Comparison of ENCODE assay signal across 21 cellular contexts in the genomic region with DNA sequence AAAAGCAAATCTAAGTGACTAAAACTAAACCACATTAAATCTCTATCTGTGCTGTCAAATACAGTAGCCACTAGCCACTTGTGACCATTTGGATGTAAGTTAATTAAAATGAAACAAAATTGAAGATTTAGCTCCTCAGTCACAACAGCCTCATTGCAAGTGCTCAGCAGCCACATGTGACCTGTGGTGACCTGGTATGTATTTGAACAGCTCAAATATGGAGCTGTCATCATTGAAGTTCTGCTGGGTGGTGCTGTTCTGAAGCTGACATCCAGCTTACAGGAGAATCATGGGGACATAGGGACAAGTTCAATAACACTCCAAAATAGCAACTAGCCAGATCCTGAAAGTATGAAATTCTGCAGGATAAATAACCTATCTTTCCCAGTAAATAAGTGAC. TPM values are rescaled to one million over a fixed set of nuclear protein-coding genes. Genes with fewer than 3 reads are reported as not detected.
DNase-seq lines count a peak whose midpoint lies in the region; ATAC-seq, FAIRE-seq and TF ChIP-seq lines count a peak whose summit lies in the region.
"Had no signal": no experiment of that assay in that cellular context is flagged by ENCODE, and none has a peak within 500 bp of the region (broad histone marks: within the 10 kb centered on the region; RNA-seq: fewer than 3 reads in every experiment).

No MANE protein-coding gene starts in this region.

- H3K4me3 ChIP-seq in HepG2 (replicated peaks in 1 of 3; ENCODE audit: insufficient read depth in 1 of 3, low read depth in 2 of 3, low read length in 3 of 3): no peak overlapping the region
- no peak overlapping the region for H3K4me3 ChIP-seq in right lobe of liver
- no peak overlapping the region for H3K4me3 ChIP-seq in K562
- H3K4me3 ChIP-seq: BLaER1 had no signal

- H3K36me3 ChIP-seq in HepG2 (replicated peaks in 1 of 2; ENCODE audit: control insufficient read depth in 1 of 2, insufficient read depth in 2 of 2, low read length in 2 of 2) (no peaks in the 10 kb centered on the region), right lobe of liver (no peaks in the 10 kb centered on the region), K562 (ENCODE audit: control insufficient read depth, insufficient read depth, low read length) (no peaks in the 10 kb centered on the region)
- H3K36me3 ChIP-seq: BLaER1 had no signal

- H3K9me1 ChIP-seq in K562 (ENCODE audit: control insufficient read depth, insufficient read depth, low read length): no peaks in the 10 kb centered on the region

- H3K27me3 ChIP-seq in HepG2 (ENCODE audit: control insufficient read depth in 1 of 2, insufficient read depth in 2 of 2, low read length in 2 of 2) (no peaks in the 10 kb centered on the region), right lobe of liver (no peaks in the 10 kb centered on the region), K562 (ENCODE audit: control insufficient read depth in 2 of 2, insufficient read depth in 2 of 2, low read length in 2 of 2) (peaks cover 6 to 29% of the 10 kb centered on the region in 2 experiments; a peak in 4 of 5 replicates)
- H3K27me3 ChIP-seq: BLaER1 had no signal

- ATAC-seq in HepG2: 0 out of 3 replicates have a peak, but pooled peaks have one; percentile 13
- no peak for ATAC-seq in right lobe of liver
- no peak for ATAC-seq in K562
- ATAC-seq in stimulated activated effector memory CD8-positive, alpha-beta T cell treated with anti-CD3 and anti-CD28 coated beads, Interleukin-12 subunit alpha, Interleukin-12 subunit beta, amount 100 ng/mL, for 72 hours: no peak

- H3K4me2 ChIP-seq in HepG2 (ENCODE audit: low read depth, low read length) (no peak overlapping the region), K562 (ENCODE audit: insufficient read depth, low read length) (no peak overlapping the region)
- H3K4me2 ChIP-seq: BLaER1 had no signal

- no TSS peak for BruUV-seq in HepG2 (replicated peaks; lab: Mats Ljungman, UMichigan)
- no TSS peak for BruUV-seq in K562 (replicated peaks; lab: Mats Ljungman, UMichigan)

- H3K27ac ChIP-seq in HepG2 (ENCODE audit: extremely low read length, insufficient read depth, low read length): no peak overlapping the region
- H3K27ac ChIP-seq in right lobe of liver: no peak overlapping the region
- no peak overlapping the region for H3K27ac ChIP-seq in K562 (ENCODE audit: extremely low read depth, low read depth, low read length)
- H3K27ac ChIP-seq: 22Rv1, BLaER1 had no signal

- H3K9ac ChIP-seq in HepG2 (ENCODE audit: insufficient read depth, low read depth, low read length): no peak overlapping the region
- no peak overlapping the region for H3K9ac ChIP-seq in K562 (ENCODE audit: insufficient read depth in 1 of 2, low read depth in 2 of 2, low read length in 2 of 2)
- H3K9ac ChIP-seq: BLaER1 had no signal

- intact Hi-C loops in HepG2 (cut with micrococcal nuclease; ENCODE audit: unreplicated experiment) (no loop called here), right lobe of liver (cut with DNase I) (no loop called here), K562 (cut with micrococcal nuclease) (no loop called here)

- FAIRE-seq in HepG2 (lab: Jason Lieb, UNC) (peak; percentile 77), K562 (lab: Jason Lieb, UNC) (no peak)
- FAIRE-seq: G401.6, GM12891, GM19239, H1 had no signal

- no peak for TF ChIP-seq EP300 in HepG2 (IDR thresholded peaks at IDR 0.05; ENCODE audit: low read depth in 2 of 2, low read length in 2 of 2)
- no peak for TF ChIP-seq EP300 in HepG2 (CRISPR knock-in tag; IDR thresholded peaks at IDR 0.05; ENCODE audit: borderline replicate concordance)
- no peak for TF ChIP-seq EP300 in K562 (IDR thresholded peaks at IDR 0.05; ENCODE audit: low read length)

- peak overlapping the region; percentile 14 for H3K27ac Mint-ChIP-seq in T-helper 2 cell treated with Interferon-gamma antibody and Interleukin-4, amounts not matched to agents 5 μg/mL and 100 μg/mL, for 36 hours
- H3K27ac Mint-ChIP-seq in stimulated activated effector memory CD8-positive, alpha-beta T cell treated with anti-CD3 and anti-CD28 coated beads, Interleukin-12 subunit alpha, Interleukin-12 subunit beta, amount 100 ng/mL, for 72 hours: peak overlapping the region; percentile 9
- H3K27ac Mint-ChIP-seq: CD14-positive monocyte, H9 had no signal

- no peaks in the 10 kb centered on the region for H4K20me1 ChIP-seq in HepG2 (ENCODE audit: insufficient read depth, low read length)
- H4K20me1 ChIP-seq in K562 (replicated peaks; ENCODE audit: control insufficient read depth, insufficient read depth, low read length): no peaks in the 10 kb centered on the region
- H4K20me1 ChIP-seq: BLaER1 had no signal

- H3K4me1 Mint-ChIP-seq in T-helper 2 cell treated with Interferon-gamma antibody and Interleukin-4, amounts not matched to agents 5 μg/mL and 100 μg/mL, for 36 hours (ENCODE audit: low read depth): peaks cover 6% of the 10 kb centered on the region
- peaks cover 5% of the 10 kb centered on the region for H3K4me1 Mint-ChIP-seq in stimulated activated effector memory CD8-positive, alpha-beta T cell treated with anti-CD3 and anti-CD28 coated beads, Interleukin-12 subunit alpha, Interleukin-12 subunit beta, amount 100 ng/mL, for 72 hours
- H3K4me1 Mint-ChIP-seq: H9 had no signal

- H3K4me1 ChIP-seq in HepG2 (ENCODE audit: insufficient read depth, low read length): peaks cover 18% of the 10 kb centered on the region
- H3K4me1 ChIP-seq in right lobe of liver: no peaks in the 10 kb centered on the region
- no peaks in the 10 kb centered on the region for H3K4me1 ChIP-seq in K562 (replicated peaks in 1 of 2; ENCODE audit: control insufficient read depth in 2 of 2, insufficient read depth in 2 of 2, low read length in 2 of 2)
- H3K4me1 ChIP-seq: BLaER1 had no signal

- H3K9me3 Mint-ChIP-seq in T-helper 2 cell treated with Interferon-gamma antibody and Interleukin-4, amounts not matched to agents 5 μg/mL and 100 μg/mL, for 36 hours: no peaks in the 10 kb centered on the region
- H3K9me3 Mint-ChIP-seq in stimulated activated effector memory CD8-positive, alpha-beta T cell treated with anti-CD3 and anti-CD28 coated beads, Interleukin-12 subunit alpha, Interleukin-12 subunit beta, amount 100 ng/mL, for 72 hours: no peaks in the 10 kb centered on the region
- H3K9me3 Mint-ChIP-seq: CD8-positive, alpha-beta memory T cell; IgD-negative memory B cell had no signal

- H3K79me2 ChIP-seq in HepG2 (ENCODE audit: insufficient read depth, low read length) (no peaks in the 10 kb centered on the region), K562 (ENCODE audit: control insufficient read depth, insufficient read depth, low read length) (no peaks in the 10 kb centered on the region)

- H3K36me3 Mint-ChIP-seq in T-helper 2 cell treated with Interferon-gamma antibody and Interleukin-4, amounts not matched to agents 5 μg/mL and 100 μg/mL, for 36 hours (ENCODE audit: low read depth): no peaks in the 10 kb centered on the region
- no peaks in the 10 kb centered on the region for H3K36me3 Mint-ChIP-seq in stimulated activated effector memory CD8-positive, alpha-beta T cell treated with anti-CD3 and anti-CD28 coated beads, Interleukin-12 subunit alpha, Interleukin-12 subunit beta, amount 100 ng/mL, for 72 hours
- H3K36me3 Mint-ChIP-seq: CD14-positive monocyte had no signal

- no peaks in the 10 kb centered on the region for H3K9me3 ChIP-seq in HepG2 (ENCODE audit: low read length)
- no peaks in the 10 kb centered on the region for H3K9me3 ChIP-seq in right lobe of liver
- H3K9me3 ChIP-seq in K562 (replicated peaks; ENCODE audit: control insufficient read depth, insufficient read depth, low read depth, low read length): no peaks in the 10 kb centered on the region
- H3K9me3 ChIP-seq: BLaER1 had no signal

- POLR2A ChIA-PET in HepG2 (lab: Yijun Ruan, JAX) (no interaction called here), K562 (lab: Yijun Ruan, JAX) (no interaction called here), HEK293T (lab: Yijun Ruan, JAX) (interaction anchor here (1.2 kb wide), 1 partner anchor 63 kb away, joined by 6 read pairs; a partner anchor contains a TSS)

- H3K27me3 Mint-ChIP-seq in T-helper 2 cell treated with Interferon-gamma antibody and Interleukin-4, amounts not matched to agents 5 μg/mL and 100 μg/mL, for 36 hours (ENCODE audit: low read depth): no peaks in the 10 kb centered on the region
- H3K27me3 Mint-ChIP-seq: CD8-positive, alpha-beta memory T cell; IgD-negative memory B cell had no signal

- H3K4me3 Mint-ChIP-seq in T-helper 2 cell treated with Interferon-gamma antibody and Interleukin-4, amounts not matched to agents 5 μg/mL and 100 μg/mL, for 36 hours: no peak overlapping the region
- H3K4me3 Mint-ChIP-seq in stimulated activated effector memory CD8-positive, alpha-beta T cell treated with anti-CD3 and anti-CD28 coated beads, Interleukin-12 subunit alpha, Interleukin-12 subunit beta, amount 100 ng/mL, for 72 hours: no peak overlapping the region
- H3K4me3 Mint-ChIP-seq: CD8-positive, alpha-beta memory T cell; H9; IgD-negative memory B cell had no signal

- TF ChIP-seq RAD21 in HepG2 (CRISPR knock-in tag; IDR thresholded peaks at IDR 0.05) (no peak), K562 (CRISPR knock-in tag; conservative IDR thresholded peaks at IDR 0.05 in 1 of 2, IDR thresholded peaks at IDR 0.05 in 1 of 2) (no peak)

- TF ChIP-seq CTCF in HepG2 (CRISPR knock-in tag; IDR thresholded peaks at IDR 0.05): no peak
- no peak for TF ChIP-seq CTCF in right lobe of liver (IDR thresholded peaks at IDR 0.05)
- no peak for TF ChIP-seq CTCF in K562 (IDR thresholded peaks at IDR 0.05 in 2 of 3, conservative IDR thresholded peaks at IDR 0.05 in 1 of 3; ENCODE audit: insufficient read depth in 2 of 3, low read depth in 1 of 3, low read length in 3 of 3)

- in situ Hi-C loops in HepG2 (cut with HindIII; ENCODE audit: extremely low pct_ligation_motif_present, low pct_unique_long_range_greater_than_20kb): no loop called here
- in situ Hi-C loops in K562 (cut with MboI): no loop called here

- DNase-seq in T-helper 2 cell treated with Interferon-gamma antibody and Interleukin-4, amounts not matched to agents 5 μg/mL and 100 μg/mL, for 36 hours (ENCODE audit: low spot score): no peak
- DNase-seq in T-helper 2 cell (no peak), HepG2 (ENCODE audit: low spot score) (peak; percentile 39), right lobe of liver (no peak), K562 (ENCODE audit: extremely low read depth in 1 of 4, low spot score in 3 of 4) (peak in 1 of 4 experiments; percentile 10), HEK293T (ENCODE audit: extremely low spot score) (no peak), NCI-H2196 (lab: John Stamatoyannopoulos, UW; ENCODE audit: unreplicated experiment) (no peak)
- DNase-seq in stimulated activated effector memory CD8-positive, alpha-beta T cell treated with anti-CD3 and anti-CD28 coated beads, Interleukin-12 subunit alpha, Interleukin-12 subunit beta, amount 100 ng/mL, for 72 hours (ENCODE audit: low spot score in 2 of 2): no peak
- DNase-seq: CD8-positive, alpha-beta memory T cell; COR-L47; DMS 273 treated with DMSO at 0.1 percent for 48 hours; DMS53; H9 had no signal

- H2AFZ ChIP-seq in HepG2 (ENCODE audit: low read length) (no peak overlapping the region), K562 (ENCODE audit: low read depth, low read length) (no peak overlapping the region)

- TF ChIP-seq POLR2A in HepG2 (IDR thresholded peaks at IDR 0.05; ENCODE audit: insufficient read depth in 1 of 2, low read depth in 2 of 2, low read length in 2 of 2) (no peak), right lobe of liver (IDR thresholded peaks at IDR 0.05) (no peak), K562 (conservative IDR thresholded peaks at IDR 0.05) (no peak)

- CTCF ChIA-PET in HepG2 (lab: Yijun Ruan, JAX; ENCODE audit: low intra/inter-chr PET ratio, low total read pairs) (no interaction called here), K562 (lab: Yijun Ruan, JAX; ENCODE audit: low intra/inter-chr PET ratio) (no interaction called here), HEK293T (lab: Yijun Ruan, JAX) (interaction anchor here (1.3 kb wide), 1 partner anchor 64 kb away, joined by 3 read pairs; a partner anchor contains a TSS)

RNA-seq across cellular contexts. Expression of a gene that starts 27.2 kb away (rescaled TPM):
- total RNA-seq in HepG2 (2016; rRNA removed; fragmentation: Illumina TruSeq; extraction: Trizol): 7.0 and 7.2 TPM in 2 replicates
- 1.8 and 1.9 TPM in 2 replicates for total RNA-seq in HepG2 (2016; cell fraction: cytosol; rRNA removed; fragmentation: Illumina TruSeq; extraction: Trizol; ENCODE audit: low read depth)
- 4.6 and 6.9 TPM in 2 replicates for total RNA-seq in HepG2 (2016; cell fraction: insoluble cytoplasmic fraction; rRNA removed; fragmentation: Illumina TruSeq; extraction: Trizol)
- 2.4 and 3.0 TPM in 2 replicates for total RNA-seq in HepG2 (2016; cell fraction: membrane; rRNA removed; fragmentation: Illumina TruSeq; extraction: Trizol)
- 8.3 and 8.8 TPM in 2 replicates for total RNA-seq in HepG2 (2016; cell fraction: nucleus; rRNA removed; fragmentation: Illumina TruSeq; extraction: Trizol)
- polyA plus RNA-seq in HepG2 (2011; rRNA removed): 1.3 and 2.4 TPM in 2 replicates
- polyA plus RNA-seq in HepG2 (2011; cell fraction: cytosol; rRNA removed): 1.5 and 2.4 TPM in 2 replicates
- 5.0 and 8.4 TPM in 2 replicates for polyA plus RNA-seq in HepG2 (2011; cell fraction: nucleus; rRNA removed)
- polyA plus RNA-seq in HepG2 (2012): 3.0 and 7.8 TPM in 2 replicates
- 0.46 and 0.49 TPM in 2 replicates for polyA plus RNA-seq in HepG2 (2016; cell fraction: cytosol; fragmentation: Illumina TruSeq; extraction: Trizol; ENCODE audit: low read depth)
- 4.1 and 5.1 TPM in 2 replicates for polyA plus RNA-seq in HepG2 (2016; cell fraction: insoluble cytoplasmic fraction; fragmentation: Illumina TruSeq; extraction: Trizol; ENCODE audit: low read depth)
- polyA plus RNA-seq in HepG2 (2016; cell fraction: membrane; fragmentation: Illumina TruSeq; extraction: Trizol; ENCODE audit: low read depth): 0.69 and 0.85 TPM in 2 replicates
- 7.5 and 8.1 TPM in 2 replicates for polyA plus RNA-seq in HepG2 (2016; cell fraction: nucleus; fragmentation: Illumina TruSeq; extraction: Trizol; ENCODE audit: insufficient read depth, low read depth)
- polyA minus RNA-seq in HepG2 (2011; rRNA and poly(A)+ RNA removed; ENCODE audit: low replicate concordance): 0.49 and 29.4 TPM in 2 replicates
- 4.5 and 5.8 TPM in 2 replicates for polyA minus RNA-seq in HepG2 (2011; cell fraction: cytosol; rRNA and poly(A)+ RNA removed)
- polyA minus RNA-seq in HepG2 (2011; cell fraction: nucleus; rRNA and poly(A)+ RNA removed): 8.8 and 9.8 TPM in 2 replicates
- total RNA-seq in right lobe of liver: 10 to 100 TPM in 1 of 6 experiments, 1 to 10 TPM in 5; 3.8 to 31.6 (median 3.9) TPM
- 0.79 and 0.83 TPM in 2 replicates for total RNA-seq in K562 (2011; cell fraction: chromatin; rRNA removed; ENCODE audit: low replicate concordance)
- total RNA-seq in K562 (2011; cell fraction: nucleolus; rRNA removed): 0.39 and 0.83 TPM in 2 replicates
- total RNA-seq in K562 (2011; cell fraction: nucleoplasm; rRNA removed): 0.15 and 0.22 TPM in 2 replicates
- 0.04 and 0.05 TPM in 2 replicates for total RNA-seq in K562 (2014; rRNA removed)
- total RNA-seq in K562 (2014; rRNA removed; fragmentation: Illumina TruSeq; extraction: Trizol): not detected in 2 replicates
- 0.19 and 0.25 TPM in 2 replicates for total RNA-seq in K562 (2015; rRNA removed; fragmentation: Illumina TruSeq; extraction: Trizol)
- 1.5 and 1.9 TPM in 2 replicates for total RNA-seq in K562 (2021)
- 0.04 and 0.13 TPM in 2 replicates for polyA plus RNA-seq in K562 (2011; rRNA removed)
- 0.15 and 0.27 TPM in 2 replicates for polyA plus RNA-seq in K562 (2011; cell fraction: cytosol; rRNA removed)
- polyA plus RNA-seq in K562 (2011; cell fraction: nucleus; rRNA removed): 0.17 and 0.73 TPM in 2 replicates
- polyA plus RNA-seq in K562 (2012): 0.12 and 0.18 TPM in 2 replicates
- polyA plus RNA-seq in K562 (2014; fragmentation: Illumina TruSeq; extraction: Trizol): 0.01 TPM in 2 replicates
- not detected for polyA plus RNA-seq in K562 (2014; fragmentation: Nextera tagmentation; extraction: Ambion mirVana)
- 0.03 TPM in 1 of 2 replicates, not detected in the other for polyA plus RNA-seq in K562 (2014; rRNA removed)
- polyA minus RNA-seq in K562 (2011; rRNA and poly(A)+ RNA removed): 0.18 TPM in 1 of 2 replicates, not detected in the other
- 0.10 TPM in 1 of 2 replicates, not detected in the other for polyA minus RNA-seq in K562 (2011; cell fraction: cytosol; rRNA and poly(A)+ RNA removed)
- 0.33 and 0.67 TPM in 2 replicates for polyA minus RNA-seq in K562 (2011; cell fraction: nucleus; rRNA and poly(A)+ RNA removed)
